In genomic region chr2:173054466-173054865, GRCh38 we compare ENCODE assay signal across 28 cellular contexts. TPM values are rescaled to one million over a fixed set of nuclear protein-coding genes. Genes with fewer than 3 reads are reported as not detected.
DNase-seq lines count a peak whose midpoint lies in the region; ATAC-seq and TF ChIP-seq lines count a peak whose summit lies in the region.
"Had no signal": no experiment of that assay in that cellular context is flagged by ENCODE, and none has a peak within 500 bp of the region (broad histone marks: within the 10 kb centered on the region; RNA-seq: fewer than 3 reads in every experiment).

No MANE protein-coding gene starts in this region.

- no peaks in the 10 kb centered on the region for H4K20me1 ChIP-seq in mammary epithelial cell (ENCODE audit: insufficient read depth, low read length)

- H3K14ac ChIP-seq in trophoblast cell (ENCODE audit: low read length), result no peak overlapping the region

- ATAC-seq in GM21447 (IDR thresholded peaks at IDR 0.05; ENCODE audit: unreplicated experiment) (no peak), GM18858 (IDR thresholded peaks at IDR 0.05; ENCODE audit: unreplicated experiment) (no peak)
- no peak for ATAC-seq in activated CD4-positive, CD25-positive, alpha-beta regulatory T cell treated with anti-CD3 and anti-CD28 coated beads, Interleukin-2, amount 50 U/mL, for 24 hours
- ATAC-seq: lower lobe of right lung; stimulated activated naive CD8-positive, alpha-beta T cell treated with anti-CD3 and anti-CD28 coated beads, Interleukin-15, Interleukin-2, amounts not matched to agents 100 U/mL and 50 U/mL, for 24 hours had no signal

- H2BK12ac ChIP-seq in trophoblast cell (ENCODE audit: low read length), result no peak overlapping the region

- H3K9ac ChIP-seq in mammary epithelial cell (ENCODE audit: insufficient read depth, low read length) (no peak overlapping the region), SK-N-MC (ENCODE audit: insufficient read length) (no peak overlapping the region), trophoblast cell (ENCODE audit: low read length) (no peak overlapping the region)

- no peak overlapping the region for H3K18ac ChIP-seq in trophoblast cell (ENCODE audit: low read length)

- H2BK5ac ChIP-seq in trophoblast cell (ENCODE audit: low read depth, low read length, poor library complexity), result no peak overlapping the region

- H3K27ac ChIP-seq in mammary epithelial cell (ENCODE audit: insufficient read depth, low read depth, low read length), result no peak overlapping the region
- H3K27ac ChIP-seq in breast epithelium, result no peak overlapping the region
- H3K27ac ChIP-seq in SK-N-MC, result peak overlapping the region; percentile 93
- no peak overlapping the region for H3K27ac ChIP-seq in trophoblast cell (ENCODE audit: low read depth, low read length)
- H3K27ac ChIP-seq: 22Rv1, esophagus muscularis mucosa, HL-60, lower lobe of right lung, ovary, Peyer's patch, WERI-Rb-1 had no signal

- H3K4me1 ChIP-seq in mammary epithelial cell (ENCODE audit: insufficient read depth, low read length) (peaks cover 14% of the 10 kb centered on the region), breast epithelium (no peaks in the 10 kb centered on the region), trophoblast cell (ENCODE audit: control insufficient read depth in 1 of 2, insufficient read depth in 2 of 2, low read length in 2 of 2) (peaks cover 3 to 10% of the 10 kb centered on the region in 2 experiments)

- no peak overlapping the region for H2AK5ac ChIP-seq in trophoblast cell (ENCODE audit: low read length)

- no peak overlapping the region for H3K4me2 ChIP-seq in mammary epithelial cell (ENCODE audit: insufficient read depth, low read depth, low read length)
- no peak overlapping the region for H3K4me2 ChIP-seq in trophoblast cell (ENCODE audit: low read length)

- dilution Hi-C loops in mammary epithelial cell (cut with HindIII; ENCODE audit: low sequenced_read_pairs), result no loop called here

- no peak overlapping the region for H3K23ac ChIP-seq in trophoblast cell (ENCODE audit: low read length)

- in situ Hi-C loops in mammary epithelial cell (cut with MboI; ENCODE audit: low sequenced_read_pairs in 2 of 2), result no loop called here

- H4K8ac ChIP-seq in trophoblast cell (ENCODE audit: low read depth, low read length), result no peak overlapping the region

- H3K9me3 ChIP-seq in mammary epithelial cell (replicated peaks; ENCODE audit: insufficient read depth, low read length) (no peaks in the 10 kb centered on the region), breast epithelium (no peaks in the 10 kb centered on the region), SK-N-MC (ENCODE audit: low read depth, low read length) (no peaks in the 10 kb centered on the region), trophoblast cell (ENCODE audit: insufficient read depth, low read depth, low read length) (no peaks in the 10 kb centered on the region)
- H3K9me3 ChIP-seq: esophagus muscularis mucosa, lower lobe of right lung, ovary, Peyer's patch had no signal

- H3K4ac ChIP-seq in trophoblast cell (ENCODE audit: low read depth, low read length), result no peak overlapping the region

- H3K79me2 ChIP-seq in mammary epithelial cell (ENCODE audit: insufficient read depth, low read length) (no peaks in the 10 kb centered on the region), trophoblast cell (ENCODE audit: control insufficient read depth, insufficient read depth, low read length, poor library complexity) (no peaks in the 10 kb centered on the region)

- no TSS peak for BruUV-seq in mammary epithelial cell (replicated peaks; lab: Mats Ljungman, UMichigan)

- CTCF ChIA-PET in mammary epithelial cell (lab: Charles Lee; ENCODE audit: low non-redundant PET), result no interaction called here

- peaks cover 1% of the 10 kb centered on the region for H3K79me1 ChIP-seq in trophoblast cell (ENCODE audit: low read length)

- TF ChIP-seq CTCF in mammary epithelial cell (conservative IDR thresholded peaks at IDR 0.05 in 1 of 2, IDR thresholded peaks at IDR 0.05 in 1 of 2; ENCODE audit: extremely low read depth in 1 of 2, insufficient read depth in 1 of 2, low read depth in 1 of 2, low read length in 2 of 2), result no peak
- TF ChIP-seq CTCF in breast epithelium (IDR thresholded peaks at IDR 0.05), result no peak

- intact Hi-C loops in mammary epithelial cell (cut with micrococcal nuclease) (no loop called here), breast epithelium (cut with DNase I; ENCODE audit: low total_unique reads) (no loop called here)

- H3K27me3 ChIP-seq in mammary epithelial cell (ENCODE audit: insufficient read depth, low read length), result no peaks in the 10 kb centered on the region
- H3K27me3 ChIP-seq in breast epithelium, result no peaks in the 10 kb centered on the region
- H3K27me3 ChIP-seq in trophoblast cell (ENCODE audit: insufficient read depth, low read length), result no peaks in the 10 kb centered on the region
- H3K27me3 ChIP-seq: esophagus muscularis mucosa, ovary, Peyer's patch had no signal

- no peak overlapping the region for H4K91ac ChIP-seq in trophoblast cell (ENCODE audit: low read depth, low read length)

- H4K12ac ChIP-seq in trophoblast cell (ENCODE audit: low read depth, low read length), result no peak overlapping the region

- no peak for TF ChIP-seq POLR2A in breast epithelium (IDR thresholded peaks at IDR 0.05)

- H3K36me3 ChIP-seq in mammary epithelial cell (ENCODE audit: insufficient read depth, low read length), result no peaks in the 10 kb centered on the region
- no peaks in the 10 kb centered on the region for H3K36me3 ChIP-seq in breast epithelium
- H3K36me3 ChIP-seq in SK-N-MC (ENCODE audit: insufficient read depth, low read length), result no peaks in the 10 kb centered on the region; the same call in 1 of the 2 replicates
- H3K36me3 ChIP-seq in trophoblast cell (ENCODE audit: control insufficient read depth in 1 of 2, insufficient read depth in 2 of 2, low read length in 2 of 2), result no peaks in the 10 kb centered on the region
- H3K36me3 ChIP-seq: esophagus muscularis mucosa, lower lobe of right lung, ovary, Peyer's patch, WERI-Rb-1 had no signal

- H3K4me3 ChIP-seq in mammary epithelial cell (replicated peaks in 1 of 3; ENCODE audit: insufficient read depth in 1 of 3, low read depth in 2 of 3, low read length in 3 of 3) (no peak overlapping the region), breast epithelium (no peak overlapping the region), SK-N-MC (0 out of 2 replicates have a peak overlapping the region, but pooled peaks have one; percentile 14), trophoblast cell (ENCODE audit: low read depth, low read length) (no peak overlapping the region)
- H3K4me3 ChIP-seq: esophagus muscularis mucosa, lower lobe of right lung, ovary, Peyer's patch had no signal

- no peak overlapping the region for H2BK120ac ChIP-seq in trophoblast cell (ENCODE audit: insufficient read depth, low read length, poor library complexity)

- H2AFZ ChIP-seq in mammary epithelial cell (ENCODE audit: low read depth, low read length), result peak overlapping the region; percentile 4
- no peak overlapping the region for H2AFZ ChIP-seq in trophoblast cell (ENCODE audit: insufficient read depth, low read length, poor library complexity)

- WGBS in mammary epithelial cell (ENCODE audit: low coverage, missing lambda C conversion rate), result 44% methylated on average over 3 of the region's 3 CpGs
- no CpG with 5 or more reads among the region's 3 CpGs for WGBS in trophoblast cell (ENCODE audit: extremely low coverage, insufficient coverage, insufficient read length)

- DNase-seq in mammary epithelial cell, result no peak
- DNase-seq in breast epithelium (ENCODE audit: low spot score in 2 of 2), result no peak
- no peak for DNase-seq in SK-N-MC (ENCODE audit: low read depth, low spot score)
- peak; percentile 16 for DNase-seq in fibroblast of gingiva (ENCODE audit: low read depth)
- DNase-seq in trophoblast cell, result peak; percentile 20 to 84
- DNase-seq: activated CD4-positive, alpha-beta T cell treated with anti-CD3 and anti-CD28 coated beads, Interleukin-2, amount 10 ng/mL, durations not matched to agents 24 days and 14 days; amygdala; central memory CD4-positive, alpha-beta T cell; DND-41; foreskin melanocyte; H9; lower lobe of right lung; NCI-H1436; NCI-H2081; NCI-H226; NCI-H69; ovary; Peyer's patch; SHP77 treated with DMSO at 0.1 percent for 48 hours; stimulated activated naive CD8-positive, alpha-beta T cell treated with anti-CD3 and anti-CD28 coated beads, Interleukin-15, Interleukin-2, amounts not matched to agents 100 U/mL and 50 U/mL, for 24 hours; T-helper 9 cell; WERI-Rb-1 had no signal

RNA-seq across cellular contexts. Expression of gene MAP3K20, which starts 21.2 kb away (rescaled TPM):
- 100 to 1,000 TPM in 1 of 2 donors, 10 to 100 TPM in 1; 31.8 to 109 TPM for total RNA-seq in mammary epithelial cell
- 39.0 TPM for polyA plus RNA-seq in mammary epithelial cell
- polyA minus RNA-seq in mammary epithelial cell, result 48.2 TPM
- total RNA-seq in breast epithelium, result 10 to 100 TPM; 34.8 to 67.0 (median 42.9) TPM
- polyA plus RNA-seq in trophoblast cell (2013), result 19.0 and 19.3 TPM in 2 replicates

Comparison
In these comparisons a context has a peak if more than half of its experiments do, and no peak if none do; other contexts are left out.
1. DNase-seq: peak in fibroblast of gingiva (single experiment) and trophoblast cell (2 of 2); none in mammary epithelial cell (single experiment), breast epithelium (0 of 2) and SK-N-MC (single experiment).